ENCODE assay signal across 20 cellular contexts in genomic region chr3:106030620-106030945, GRCh38.
A peak's percentile ranks its signal among the peaks of the same experiment; 100 is the strongest.
DNase-seq lines count a peak whose midpoint lies in the region; ATAC-seq and TF ChIP-seq lines count a peak whose summit lies in the region.
"Had no signal": no experiment of that assay in that cellular context is flagged by ENCODE, and none has a peak within 500 bp of the region (broad histone marks: within the 10 kb centered on the region; RNA-seq: fewer than 3 reads in every experiment).

No MANE protein-coding gene starts in this region.

- no peak overlapping the region for H3K4me2 ChIP-seq in HCT116 (ENCODE audit: low read length)
- H3K4me2 ChIP-seq: BLaER1, hepatocyte had no signal

- H3K27ac Mint-ChIP-seq in Calu3 (ENCODE audit: unreplicated experiment) = no peak overlapping the region
- H3K27ac Mint-ChIP-seq: activated CD4-positive, alpha-beta T cell treated with anti-CD3 and anti-CD28 coated beads, Interleukin-2, amount 10 ng/mL, durations not matched to agents 7 days and 5 days; natural killer cell treated with Interleukin-12 subunit alpha and Interleukin-12 subunit beta and Interleukin-15 and Interleukin-18, amount 100 ng/mL, for 72 hours had no signal

- peaks cover 33% of the 10 kb centered on the region for H3K4me1 Mint-ChIP-seq in Calu3 (ENCODE audit: low read depth, unreplicated experiment)
- H3K4me1 Mint-ChIP-seq: activated CD4-positive, alpha-beta T cell treated with anti-CD3 and anti-CD28 coated beads, Interleukin-2, amount 10 ng/mL, durations not matched to agents 7 days and 5 days had no signal

- H4K20me1 ChIP-seq in HCT116 (ENCODE audit: insufficient read depth) = no peaks in the 10 kb centered on the region
- H4K20me1 ChIP-seq: BLaER1 had no signal

- no peaks in the 10 kb centered on the region for H3K9me3 Mint-ChIP-seq in Calu3 (ENCODE audit: low read depth, unreplicated experiment)
- H3K9me3 Mint-ChIP-seq: natural killer cell treated with Interleukin-12 subunit alpha and Interleukin-12 subunit beta and Interleukin-15 and Interleukin-18, amount 100 ng/mL, for 72 hours had no signal

- intact Hi-C loops in HCT116 (cut with micrococcal nuclease) (no loop called here), Calu3 (cut with micrococcal nuclease; ENCODE audit: unreplicated experiment) (no loop called here), adrenal gland (cut with DNase I) (no loop called here)

- H3K27ac ChIP-seq in HCT116 (ENCODE audit: low read depth, low read length) (no peak overlapping the region), adrenal gland (no peak overlapping the region)
- H3K27ac ChIP-seq: ascending aorta, BLaER1, hepatocyte, psoas muscle, uterus had no signal

- TF ChIP-seq CTCF in HCT116 (IDR thresholded peaks at IDR 0.05 in 2 of 3, conservative IDR thresholded peaks at IDR 0.05 in 1 of 3; ENCODE audit: borderline replicate concordance in 1 of 3, insufficient read depth in 1 of 3, low read depth in 2 of 3, low read length in 2 of 3) (no peak), fibroblast of mammary gland (conservative IDR thresholded peaks at IDR 0.05; ENCODE audit: control insufficient read depth, insufficient read depth, low read depth, low read length) (no peak), Calu3 (IDR thresholded peaks at IDR 0.05; ENCODE audit: unreplicated experiment) (no peak), adrenal gland (IDR thresholded peaks at IDR 0.05) (no peak)

- no peak overlapping the region for H3K4me3 ChIP-seq in HCT116 (replicated peaks in 1 of 2; ENCODE audit: low read depth in 1 of 2, low read length in 2 of 2)
- H3K4me3 ChIP-seq in fibroblast of mammary gland (ENCODE audit: control insufficient read depth, low read depth, low read length) = no peak overlapping the region
- no peak overlapping the region for H3K4me3 ChIP-seq in adrenal gland
- H3K4me3 ChIP-seq: ascending aorta, BLaER1, hepatocyte, MG63, psoas muscle, uterus had no signal

- H3K27me3 Mint-ChIP-seq in Calu3 (ENCODE audit: unreplicated experiment) = no peaks in the 10 kb centered on the region
- H3K27me3 Mint-ChIP-seq: activated CD4-positive, alpha-beta T cell treated with anti-CD3 and anti-CD28 coated beads, Interleukin-2, amount 10 ng/mL, durations not matched to agents 7 days and 5 days; natural killer cell treated with Interleukin-12 subunit alpha and Interleukin-12 subunit beta and Interleukin-15 and Interleukin-18, amount 100 ng/mL, for 72 hours had no signal

- no TSS peak for BruUV-seq in HCT116 (replicated peaks; lab: Mats Ljungman, UMichigan)
- no TSS peak for BruUV-seq in Calu3 (replicated peaks; lab: Mats Ljungman, UMichigan)

- no peaks in the 10 kb centered on the region for H3K36me3 ChIP-seq in HCT116 (ENCODE audit: control insufficient read depth in 1 of 2, insufficient read depth in 2 of 2, low read length in 2 of 2)
- no peaks in the 10 kb centered on the region for H3K36me3 ChIP-seq in adrenal gland (replicated peaks in 1 of 2)
- H3K36me3 ChIP-seq: ascending aorta, BLaER1, MG63, uterus had no signal

- no peak for ATAC-seq in HCT116
- ATAC-seq in HG03135 (IDR thresholded peaks at IDR 0.05; ENCODE audit: unreplicated experiment) = no peak
- ATAC-seq: esophagus mucosa; natural killer cell treated with Interleukin-12 subunit alpha and Interleukin-12 subunit beta and Interleukin-15 and Interleukin-18, amount 100 ng/mL, for 72 hours; psoas muscle had no signal

- no peak for DNase-seq in HCT116 (ENCODE audit: low read depth, low spot score)
- DNase-seq in amniotic epithelial cell (ENCODE audit: low read depth) = peak; percentile 47
- peak; percentile 63 for DNase-seq in fibroblast of mammary gland (ENCODE audit: low read depth)
- peak; percentile 28 for DNase-seq in stromal cell of bone marrow (ENCODE audit: low read depth)
- DNase-seq in Calu3 = no peak
- DNase-seq in adrenal gland = no peak
- DNase-seq: activated CD4-positive, alpha-beta T cell treated with anti-CD3 and anti-CD28 coated beads, Interleukin-2, amount 10 ng/mL, durations not matched to agents 7 days and 5 days; activated gamma-delta T cell treated with Interleukin-2 at 50 U/mL for 16 hours; GF-D8; islet precursor cell; MG63; NCI-H146; psoas muscle; uterus had no signal

- TF ChIP-seq POLR2A in HCT116 (IDR thresholded peaks at IDR 0.05; ENCODE audit: borderline replicate concordance, extremely low read depth, insufficient read depth, insufficient read length) (no peak), adrenal gland (IDR thresholded peaks at IDR 0.05) (no peak)

- H2AFZ ChIP-seq in HCT116 (ENCODE audit: low read depth, low read length, poor library complexity, severe bottlenecking) = peak overlapping the region; percentile 69
- H2AFZ ChIP-seq: hepatocyte had no signal

- no peak overlapping the region for H3K9ac ChIP-seq in HCT116 (ENCODE audit: low read length)
- H3K9ac ChIP-seq: BLaER1 had no signal

- CTCF ChIA-PET in HCT116 (lab: Charles Lee) (no interaction called here), Calu3 (lab: Charles Lee) (no interaction called here)

- no peaks in the 10 kb centered on the region for H3K36me3 Mint-ChIP-seq in Calu3 (ENCODE audit: insufficient read depth, unreplicated experiment)
- H3K36me3 Mint-ChIP-seq: natural killer cell treated with Interleukin-12 subunit alpha and Interleukin-12 subunit beta and Interleukin-15 and Interleukin-18, amount 100 ng/mL, for 72 hours had no signal

- H3K4me3 Mint-ChIP-seq in Calu3 (ENCODE audit: low read depth, unreplicated experiment) = no peak overlapping the region
- H3K4me3 Mint-ChIP-seq: activated CD4-positive, alpha-beta T cell treated with anti-CD3 and anti-CD28 coated beads, Interleukin-2, amount 10 ng/mL, durations not matched to agents 7 days and 5 days; natural killer cell treated with Interleukin-12 subunit alpha and Interleukin-12 subunit beta and Interleukin-15 and Interleukin-18, amount 100 ng/mL, for 72 hours had no signal

- H3K27me3 ChIP-seq in HCT116 (ENCODE audit: insufficient read depth, low read length) (no peaks in the 10 kb centered on the region), adrenal gland (no peaks in the 10 kb centered on the region)
- H3K27me3 ChIP-seq: ascending aorta, BLaER1, hepatocyte, MG63, uterus had no signal

- no peaks in the 10 kb centered on the region for H3K79me2 ChIP-seq in HCT116 (ENCODE audit: insufficient read depth, low read length)
- H3K79me2 ChIP-seq: hepatocyte had no signal

- RAD21 ChIA-PET in HCT116 (lab: Charles Lee; ENCODE audit: low non-redundant PET in 1 of 2, low total read pairs in 2 of 2, uncharacterized antibody in 2 of 2, unreplicated experiment in 2 of 2) = no interaction called here

- H3K4me1 ChIP-seq in HCT116 (ENCODE audit: control insufficient read depth in 1 of 2, insufficient read depth in 2 of 2, low read length in 2 of 2) (peaks cover 4 to 6% of the 10 kb centered on the region in 2 experiments; a peak in 3 of 4 replicates), adrenal gland (replicated peaks in 1 of 2) (no peaks in the 10 kb centered on the region)
- H3K4me1 ChIP-seq: ascending aorta, BLaER1, psoas muscle, uterus had no signal

- POLR2A ChIA-PET in HCT116 (lab: Charles Lee) = no interaction called here

- TF ChIP-seq RAD21 in HCT116 (IDR thresholded peaks at IDR 0.05; ENCODE audit: low read depth) = no peak

- H3K9me3 ChIP-seq in HCT116 (ENCODE audit: control insufficient read depth in 1 of 2, insufficient read depth in 1 of 2, low read depth in 1 of 2, low read length in 2 of 2) (no peaks in the 10 kb centered on the region), adrenal gland (replicated peaks in 1 of 3) (peaks cover 0 to 4% (median 0%) of the 10 kb centered on the region in 3 donors)
- H3K9me3 ChIP-seq: ascending aorta, BLaER1, MG63, psoas muscle, uterus had no signal

- no peaks in the 10 kb centered on the region for H3K9me2 ChIP-seq in HCT116 (ENCODE audit: insufficient read depth)

TF ChIP-seq in HCT116, 20 proteins besides CTCF, POLR2A, EP300 and RAD21 (continues in another document):
- TF ChIP-seq EZH2 (IDR thresholded peaks at IDR 0.05) (no peak), TCF7L2 (IDR thresholded peaks at IDR 0.05; ENCODE audit: borderline replicate concordance, extremely low read depth, insufficient read depth, insufficient read length) (no peak), JUND (IDR thresholded peaks at IDR 0.05) (no peak), EZH2phosphoT487 (IDR thresholded peaks at IDR 0.05; ENCODE audit: borderline replicate concordance) (no peak), POLR2AphosphoS5 (IDR thresholded peaks at IDR 0.05; ENCODE audit: low read depth, low read length) (no peak), ZBTB33 (IDR thresholded peaks at IDR 0.05; ENCODE audit: extremely low read depth, insufficient replicate concordance, low read length) (no peak)

Comparison
In these comparisons a context has a peak if more than half of its experiments do, and no peak if none do; other contexts are left out.
1. DNase-seq: peak in amniotic epithelial cell (single experiment), fibroblast of mammary gland (single experiment) and stromal cell of bone marrow (single experiment); none in HCT116 (single experiment), Calu3 (single experiment) and adrenal gland (0 of 7).